Comparison of ENCODE assay signal across 8 cellular contexts in the genomic region with DNA sequence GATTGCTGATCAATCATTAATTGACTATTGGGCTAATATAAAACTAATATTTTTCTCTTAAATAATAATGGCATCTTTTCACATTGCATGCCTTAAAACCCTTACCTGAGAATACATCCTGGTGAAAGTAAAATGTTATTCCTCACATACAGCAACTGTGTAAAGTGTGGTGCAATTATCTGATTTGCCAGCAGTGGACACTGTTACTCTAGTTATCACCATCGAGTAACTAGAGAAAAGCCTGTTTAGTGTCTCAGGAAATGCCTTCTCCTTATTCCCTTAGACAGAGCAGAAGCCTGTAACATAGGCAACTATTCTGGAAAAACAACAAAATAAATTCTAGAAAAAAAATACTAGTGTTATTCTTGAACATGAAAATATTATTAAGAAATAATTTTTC.
DNase-seq lines count a peak whose midpoint lies in the region; ATAC-seq and TF ChIP-seq lines count a peak whose summit lies in the region.

No MANE protein-coding gene starts in this region.

- intact Hi-C loops in IMR-90 (cut with micrococcal nuclease) = loop anchor here (1.0 to 2.0 kb wide), 3 partner anchors 255 to 615 kb away; no protein-coding TSS in a partner anchor

- H2BK120ac ChIP-seq in IMR-90 (ENCODE audit: low read depth, low read length) = no peak overlapping the region

- H2BK5ac ChIP-seq in IMR-90 (ENCODE audit: low read depth, low read length, poor library complexity, severe bottlenecking) = no peak overlapping the region

- in situ Hi-C loops in IMR-90 (cut with MboI; ENCODE audit: low sequenced_read_pairs) = loop anchor here (25.0 kb wide), 1 partner anchor 805 kb away; no protein-coding TSS in a partner anchor

- CTCF ChIA-PET in IMR-90 (lab: Yijun Ruan, JAX) = no interaction called here

- H4K91ac ChIP-seq in IMR-90 (ENCODE audit: insufficient read depth, low read depth, low read length) = no peak overlapping the region

- no peak overlapping the region for H3K23ac ChIP-seq in IMR-90 (ENCODE audit: low read depth, low read length)

- no peaks in the 10 kb centered on the region for H3K36me3 ChIP-seq in IMR-90 (ENCODE audit: control insufficient read depth, insufficient read depth, low read length)
- H3K36me3 ChIP-seq in Peyer's patch = no peaks in the 10 kb centered on the region

- H3K9me3 ChIP-seq in IMR-90 (ENCODE audit: control insufficient read depth, insufficient read depth, low read length) (no peaks in the 10 kb centered on the region), Peyer's patch (no peaks in the 10 kb centered on the region)

- no peak overlapping the region for H3K56ac ChIP-seq in IMR-90 (ENCODE audit: extremely low read depth, insufficient read depth, low read length)

- no peak overlapping the region for H4K8ac ChIP-seq in IMR-90 (ENCODE audit: low read depth in 2 of 2, low read length in 2 of 2)

- no peak overlapping the region for H3K4me3 ChIP-seq in IMR-90 (ENCODE audit: insufficient read depth, low read depth, low read length)
- H3K4me3 ChIP-seq in Peyer's patch = no peak overlapping the region
- no peak overlapping the region for H3K4me3 ChIP-seq in fibroblast of villous mesenchyme (ENCODE audit: low read depth, low read length)

- H2BK20ac ChIP-seq in IMR-90 (ENCODE audit: low read depth, low read length) = no peak overlapping the region

- H2AFZ ChIP-seq in IMR-90 (replicated peaks; ENCODE audit: low read length, poor library complexity) = no peak overlapping the region

- ATAC-seq in GM19035 (IDR thresholded peaks at IDR 0.05; ENCODE audit: unreplicated experiment) (peak; percentile 66), IMR-90 (ENCODE audit: low read depth) (peak; percentile 77; the same call in 1 of the 2 replicates)

- no peaks in the 10 kb centered on the region for H3K79me1 ChIP-seq in IMR-90 (ENCODE audit: low read depth in 1 of 2, low read length in 2 of 2)

- no peak overlapping the region for H4K5ac ChIP-seq in IMR-90 (ENCODE audit: low read depth, low read length)

- H2BK15ac ChIP-seq in IMR-90 (ENCODE audit: low read depth, low read length) = no peak overlapping the region

- H3K27ac ChIP-seq in IMR-90 (ENCODE audit: insufficient read depth, low read length) (no peak overlapping the region), Peyer's patch (no peak overlapping the region)

- H3K4ac ChIP-seq in IMR-90 (ENCODE audit: low read depth, low read length) = no peak overlapping the region

- POLR2A ChIA-PET in IMR-90 (lab: Charles Lee; ENCODE audit: unreplicated experiment) = no interaction called here

- DNase-seq in AG09319 (ENCODE audit: extremely low read depth, low read depth) (no peak), IMR-90 (peak; percentile 16), Peyer's patch (no peak), fibroblast of villous mesenchyme (ENCODE audit: low read depth) (peak; percentile 54), renal cortical epithelial cell (ENCODE audit: low read depth) (peak; percentile 59), mesenteric fat pad (ENCODE audit: low spot score) (no peak)
- no peak for DNase-seq in activated effector memory CD4-positive, alpha-beta T cell treated with anti-CD3 and anti-CD28 coated beads, Interleukin-2, amount 50 U/mL, for 16 hours

- no CpG with 5 or more reads among the region's 1 CpG for WGBS in IMR-90 (ENCODE audit: extremely low coverage in 2 of 2, insufficient read length in 1 of 2), 2 experiments

- H4K20me1 ChIP-seq in IMR-90 (ENCODE audit: insufficient read depth, low read length) = no peaks in the 10 kb centered on the region

- no peak overlapping the region for H3K9ac ChIP-seq in IMR-90 (ENCODE audit: low read depth, low read length)

- no peak overlapping the region for H2AK9ac ChIP-seq in IMR-90 (replicated peaks; ENCODE audit: low read depth, low read length, poor library complexity)

- no peaks in the 10 kb centered on the region for H3K4me1 ChIP-seq in IMR-90 (ENCODE audit: control insufficient read depth, insufficient read depth, low read length)
- H3K4me1 ChIP-seq in Peyer's patch = no peaks in the 10 kb centered on the region

- no peak overlapping the region for H3K4me2 ChIP-seq in IMR-90 (ENCODE audit: low read depth, low read length)

- TF ChIP-seq RAD21 in IMR-90 (IDR thresholded peaks at IDR 0.05; ENCODE audit: low read length) = peak; percentile 55

- TF ChIP-seq POLR2A in IMR-90 (IDR thresholded peaks at IDR 0.05; ENCODE audit: low read depth, low read length) (no peak), Peyer's patch (IDR thresholded peaks at IDR 0.05) (no peak)

- H2AK5ac ChIP-seq in IMR-90 (ENCODE audit: low read depth, low read length) = no peak overlapping the region

- no peak overlapping the region for H3K18ac ChIP-seq in IMR-90 (ENCODE audit: low read depth, low read length)

- H3K9me1 ChIP-seq in IMR-90 (ENCODE audit: insufficient read depth, low read length) = no peaks in the 10 kb centered on the region

- TF ChIP-seq CTCF in AG09319 (IDR thresholded peaks at IDR 0.05; ENCODE audit: low read depth, low read length) = peak; percentile 69
- peak; percentile 56 for TF ChIP-seq CTCF in IMR-90 (conservative IDR thresholded peaks at IDR 0.05; ENCODE audit: low read depth, low read length)
- TF ChIP-seq CTCF in Peyer's patch (IDR thresholded peaks at IDR 0.05) = peak in 5 of 6 experiments; percentile 29 to 70 (median 63)
- TF ChIP-seq CTCF in fibroblast of villous mesenchyme (IDR thresholded peaks at IDR 0.05; ENCODE audit: insufficient read depth, low read depth, low read length) = peak; percentile 75

- H3K14ac ChIP-seq in IMR-90 (replicated peaks; ENCODE audit: low read depth, low read length) = no peak overlapping the region

- no TSS peak for BruUV-seq in IMR-90 (replicated peaks; lab: Mats Ljungman, UMichigan)

- dilution Hi-C loops in IMR-90 (cut with HindIII; ENCODE audit: low sequenced_read_pairs, unreplicated experiment) = no loop called here

- H3K27me3 ChIP-seq in IMR-90 (ENCODE audit: control insufficient read depth, insufficient read depth, low read length) (no peaks in the 10 kb centered on the region), Peyer's patch (no peaks in the 10 kb centered on the region)

TF ChIP-seq in IMR-90, 13 proteins besides CTCF, POLR2A, EP300 and RAD21:
- TF ChIP-seq, protein P1, sequence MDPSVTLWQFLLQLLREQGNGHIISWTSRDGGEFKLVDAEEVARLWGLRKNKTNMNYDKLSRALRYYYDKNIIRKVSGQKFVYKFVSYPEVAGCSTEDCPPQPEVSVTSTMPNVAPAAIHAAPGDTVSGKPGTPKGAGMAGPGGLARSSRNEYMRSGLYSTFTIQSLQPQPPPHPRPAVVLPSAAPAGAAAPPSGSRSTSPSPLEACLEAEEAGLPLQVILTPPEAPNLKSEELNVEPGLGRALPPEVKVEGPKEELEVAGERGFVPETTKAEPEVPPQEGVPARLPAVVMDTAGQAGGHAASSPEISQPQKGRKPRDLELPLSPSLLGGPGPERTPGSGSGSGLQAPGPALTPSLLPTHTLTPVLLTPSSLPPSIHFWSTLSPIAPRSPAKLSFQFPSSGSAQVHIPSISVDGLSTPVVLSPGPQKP (IDR thresholded peaks at IDR 0.05; ENCODE audit: borderline replicate concordance, low read depth, low read length) = no peak
- TF ChIP-seq CHD1 (IDR thresholded peaks at IDR 0.05; ENCODE audit: low read depth, low read length) = no peak
- TF ChIP-seq, protein P2, sequence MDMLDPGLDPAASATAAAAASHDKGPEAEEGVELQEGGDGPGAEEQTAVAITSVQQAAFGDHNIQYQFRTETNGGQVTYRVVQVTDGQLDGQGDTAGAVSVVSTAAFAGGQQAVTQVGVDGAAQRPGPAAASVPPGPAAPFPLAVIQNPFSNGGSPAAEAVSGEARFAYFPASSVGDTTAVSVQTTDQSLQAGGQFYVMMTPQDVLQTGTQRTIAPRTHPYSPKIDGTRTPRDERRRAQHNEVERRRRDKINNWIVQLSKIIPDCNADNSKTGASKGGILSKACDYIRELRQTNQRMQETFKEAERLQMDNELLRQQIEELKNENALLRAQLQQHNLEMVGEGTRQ (IDR thresholded peaks at IDR 0.05; ENCODE audit: low read depth, low read length) = no peak
- no peak for TF ChIP-seq MAZ (IDR thresholded peaks at IDR 0.05; ENCODE audit: borderline replicate concordance, low read depth, low read length)
- no peak for TF ChIP-seq NFE2L2 (IDR thresholded peaks at IDR 0.05; ENCODE audit: low read depth, low read length)
- no peak for TF ChIP-seq RCOR1 (IDR thresholded peaks at IDR 0.05; ENCODE audit: insufficient replicate concordance, low read length)
- TF ChIP-seq SMC3 (IDR thresholded peaks at IDR 0.05; ENCODE audit: low read depth, low read length) = peak; percentile 21; the same call in 1 of the 2 replicates
- TF ChIP-seq RFX5 (IDR thresholded peaks at IDR 0.05; ENCODE audit: low read depth, low read length) = no peak
- no peak for TF ChIP-seq FOS (IDR thresholded peaks at IDR 0.05; ENCODE audit: low read depth, low read length)

Comparison
In these comparisons a context has a peak if more than half of its experiments do, and no peak if none do; other contexts are left out.
1. DNase-seq: peak in IMR-90 (single experiment), fibroblast of villous mesenchyme (single experiment) and renal cortical epithelial cell (single experiment); none in AG09319 (single experiment), Peyer's patch (0 of 3), mesenteric fat pad (single experiment) and activated effector memory CD4-positive, alpha-beta T cell treated with anti-CD3 and anti-CD28 coated beads, Interleukin-2, amount 50 U/mL, for 16 hours (single experiment).
2. Peak in every context shown above with its lines, with median percentiles within 50 percentile points of each other: CTCF ChIP-seq.